1 cellular context compared by ENCODE assay signal in genomic region chr20:46631212-46631869, GRCh38.
TF ChIP-seq lines count a peak whose summit lies in the region.

No MANE protein-coding gene starts in this region.

TF ChIP-seq in HepG2, 621 proteins besides CTCF, POLR2A, EP300 and RAD21 (continued from another document):
- TF ChIP-seq ZHX2 (IDR thresholded peaks at IDR 0.05; ENCODE audit: low read depth), result peak; percentile 75
- no peak for TF ChIP-seq ZHX2 (CRISPR knock-in tag; IDR thresholded peaks at IDR 0.05; ENCODE audit: borderline replicate concordance)
